Comparison of ENCODE assay signal across 24 cellular contexts in genomic region chr4:30821275-30821674, GRCh38.
A peak's percentile ranks its signal among the peaks of the same experiment; 100 is the strongest.
DNase-seq lines count a peak whose midpoint lies in the region; ATAC-seq and TF ChIP-seq lines count a peak whose summit lies in the region.
"Had no signal": no experiment of that assay in that cellular context is flagged by ENCODE, and none has a peak within 500 bp of the region (broad histone marks: within the 10 kb centered on the region; RNA-seq: fewer than 3 reads in every experiment).

No MANE protein-coding gene starts in this region.

- TF ChIP-seq CTCF in BE2C (IDR thresholded peaks at IDR 0.05; ENCODE audit: low read depth, low read length) (no peak), RWPE2 (IDR thresholded peaks at IDR 0.05; ENCODE audit: poor library complexity, severe bottlenecking) (no peak), epithelial cell of esophagus (IDR thresholded peaks at IDR 0.05; ENCODE audit: insufficient read depth, low read depth, low read length, missing control alignments) (no peak), retinal pigment epithelial cell (conservative IDR thresholded peaks at IDR 0.05; ENCODE audit: low read depth, low read length) (no peak), uterus (IDR thresholded peaks at IDR 0.05) (no peak), nephron progenitor cell (IDR thresholded peaks at IDR 0.05) (no peak)

- no peak overlapping the region for H3K27ac Mint-ChIP-seq in nephron progenitor cell
- H3K27ac Mint-ChIP-seq: CD4-positive, alpha-beta memory T cell had no signal

- intact Hi-C loops in uterus (cut with DNase I; ENCODE audit: low total_unique reads), result no loop called here

- H3K4me1 ChIP-seq in BE2C (peaks cover 20% of the 10 kb centered on the region), RWPE2 (ENCODE audit: insufficient read depth, poor library complexity, severe bottlenecking) (peaks cover 7% of the 10 kb centered on the region), uterus (no peaks in the 10 kb centered on the region)

- H3K9me3 Mint-ChIP-seq in nephron progenitor cell, result no peaks in the 10 kb centered on the region

- H3K27ac ChIP-seq in RWPE2 (ENCODE audit: poor library complexity, severe bottlenecking) (peak overlapping the region; percentile 24), uterus (no peak overlapping the region)
- H3K27ac ChIP-seq: GM23248 had no signal

- H3K4me3 Mint-ChIP-seq in nephron progenitor cell, result no peak overlapping the region
- H3K4me3 Mint-ChIP-seq: CD4-positive, alpha-beta memory T cell had no signal

- H3K36me3 ChIP-seq in BE2C (no peaks in the 10 kb centered on the region), RWPE2 (ENCODE audit: low read depth) (no peaks in the 10 kb centered on the region), uterus (no peaks in the 10 kb centered on the region)

- peaks cover 15% of the 10 kb centered on the region for H3K4me1 Mint-ChIP-seq in nephron progenitor cell
- H3K4me1 Mint-ChIP-seq: CD4-positive, alpha-beta memory T cell had no signal

- ATAC-seq in RWPE2 (ENCODE audit: low read depth), result no peak

- H3K9me3 ChIP-seq in BE2C (no peaks in the 10 kb centered on the region), RWPE2 (ENCODE audit: severe bottlenecking) (no peaks in the 10 kb centered on the region), uterus (no peaks in the 10 kb centered on the region)

- H3K36me3 Mint-ChIP-seq in nephron progenitor cell (ENCODE audit: low read depth), result no peaks in the 10 kb centered on the region
- H3K36me3 Mint-ChIP-seq: CD4-positive, alpha-beta memory T cell had no signal

- H3K4me3 ChIP-seq in BE2C (ENCODE audit: low read depth, low read length), result peak overlapping the region; percentile 38; the same call in 1 of the 2 replicates
- H3K4me3 ChIP-seq in RWPE2 (ENCODE audit: severe bottlenecking), result no peak overlapping the region
- H3K4me3 ChIP-seq in epithelial cell of esophagus (ENCODE audit: low read length), result no peak overlapping the region
- peak overlapping the region; percentile 3 for H3K4me3 ChIP-seq in retinal pigment epithelial cell (ENCODE audit: low read length)
- no peak overlapping the region for H3K4me3 ChIP-seq in uterus
- H3K4me3 ChIP-seq: GM23248 had no signal

- TF ChIP-seq POLR2A in uterus (IDR thresholded peaks at IDR 0.05), result no peak

- no peaks in the 10 kb centered on the region for H3K27me3 Mint-ChIP-seq in nephron progenitor cell (ENCODE audit: low read depth, poor library complexity)
- H3K27me3 Mint-ChIP-seq: CD4-positive, alpha-beta memory T cell had no signal

- DNase-seq in BE2C, result no peak
- DNase-seq in RWPE2 (ENCODE audit: low spot score), result no peak
- DNase-seq in epithelial cell of esophagus (ENCODE audit: low read depth), result peak; percentile 9
- DNase-seq in retinal pigment epithelial cell (ENCODE audit: low read depth), result no peak
- DNase-seq in uterus, result no peak
- no peak for DNase-seq in kidney tubule cell (ENCODE audit: low spot score)
- no peak for DNase-seq in nephron progenitor cell
- DNase-seq: AML-193; C1 segment of cervical spinal cord; CD4-positive, alpha-beta memory T cell; COR-L47; H7; KBM-7; MV-4-11; NCI-H1105; NCI-H146; NCI-H1930; NCI-H2107; NCI-H524; NCI-H774; NK-92 treated with Interleukin-12 subunit alpha and Interleukin-12 subunit beta, amount 100 ng/mL, for 24 hours; RPMI8226; SHP77 had no signal

- H3K27me3 ChIP-seq in BE2C (no peaks in the 10 kb centered on the region), RWPE2 (ENCODE audit: insufficient read depth, poor library complexity, severe bottlenecking) (no peaks in the 10 kb centered on the region), uterus (no peaks in the 10 kb centered on the region)

Comparison
In these comparisons a context has a peak if more than half of its experiments do, and no peak if none do; other contexts are left out.
1. H3K4me3 ChIP-seq: peak in BE2C (single experiment) and retinal pigment epithelial cell (single experiment); none in RWPE2 (single experiment), epithelial cell of esophagus (single experiment) and uterus (0 of 2).